In the genomic region with DNA sequence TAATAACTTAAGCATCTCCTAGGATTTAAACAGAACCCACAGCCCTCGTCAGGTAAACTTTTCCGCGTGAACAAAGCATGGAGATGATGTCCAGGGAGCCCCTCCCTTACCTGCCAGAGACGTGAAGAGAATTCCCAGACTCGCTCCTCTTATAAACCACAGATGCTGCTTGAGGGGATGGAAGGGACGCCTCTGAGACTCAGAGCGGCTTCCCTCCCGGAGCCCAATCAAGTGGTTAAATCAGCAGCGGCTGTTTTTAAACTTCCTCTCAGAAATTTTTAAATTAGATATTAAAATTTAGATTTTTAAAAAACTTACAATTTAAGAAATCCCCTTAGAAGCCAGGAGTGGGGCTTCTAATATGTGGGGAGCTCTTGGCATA, we compare ENCODE assay signal across 7 cellular contexts.
DNase-seq lines count a peak whose midpoint lies in the region; ATAC-seq, FAIRE-seq and TF ChIP-seq lines count a peak whose summit lies in the region.

No MANE protein-coding gene starts in this region.

- CTCF ChIA-PET in Calu3 (lab: Charles Lee) = no interaction called here

- no peaks in the 10 kb centered on the region for H3K9me3 ChIP-seq in small intestine (ENCODE audit: control insufficient read depth, low read depth)

- no peaks in the 10 kb centered on the region for H3K27me3 ChIP-seq in small intestine (ENCODE audit: control insufficient read depth in 2 of 2, insufficient read depth in 2 of 2, low read length in 2 of 2)

- TF ChIP-seq POLR2A in GM18505 (IDR thresholded peaks at IDR 0.05; ENCODE audit: borderline replicate concordance, extremely low read depth, insufficient read depth, insufficient read length) = no peak

- no peak overlapping the region for H3K4me3 Mint-ChIP-seq in Calu3 (ENCODE audit: low read depth, unreplicated experiment)

- no peak overlapping the region for H3K27ac Mint-ChIP-seq in Calu3 (ENCODE audit: unreplicated experiment)

- intact Hi-C loops in Calu3 (cut with micrococcal nuclease; ENCODE audit: unreplicated experiment) = no loop called here

- WGBS in small intestine, 3 donors = 71 to 92% (median 73%) methylated on average over 9 of the region's 9 CpGs

- no peaks in the 10 kb centered on the region for H3K36me3 ChIP-seq in small intestine (ENCODE audit: control insufficient read depth in 2 of 2, insufficient read depth in 2 of 2, low read length in 2 of 2)

- peaks cover 9% of the 10 kb centered on the region for H3K36me3 Mint-ChIP-seq in Calu3 (ENCODE audit: insufficient read depth, unreplicated experiment)

- TF ChIP-seq CTCF in coronary artery (IDR thresholded peaks at IDR 0.05) (no peak), Calu3 (IDR thresholded peaks at IDR 0.05; ENCODE audit: unreplicated experiment) (no peak)

- DNase-seq in coronary artery (ENCODE audit: low spot score) (no peak), small intestine (no peak), AG08395 (ENCODE audit: low spot score) (no peak), Calu3 (no peak), DMS53 (lab: John Stamatoyannopoulos, UW) (no peak)

- peaks cover 0 to 19% of the 10 kb centered on the region in 2 donors for H3K4me1 ChIP-seq in small intestine (ENCODE audit: control insufficient read depth in 2 of 2, insufficient read depth in 1 of 2, low read depth in 1 of 2, low read length in 1 of 2)

- H3K4me3 ChIP-seq in coronary artery (no peak overlapping the region), small intestine (ENCODE audit: low read depth in 1 of 2, low read length in 2 of 2) (no peak overlapping the region)

- ATAC-seq in GM18505 (IDR thresholded peaks at IDR 0.05; ENCODE audit: unreplicated experiment) = peak; percentile 6
- ATAC-seq in HG03469 (IDR thresholded peaks at IDR 0.05; ENCODE audit: unreplicated experiment) = peak; percentile 8

- H3K27ac ChIP-seq in coronary artery (peak overlapping the region; percentile 70 to 93), small intestine (ENCODE audit: low read depth in 1 of 2, low read length in 1 of 2) (peak overlapping the region; percentile 24 to 89)

- no TSS peak for BruUV-seq in Calu3 (replicated peaks; lab: Mats Ljungman, UMichigan)

- H3K4me1 Mint-ChIP-seq in Calu3 (ENCODE audit: low read depth, unreplicated experiment) = peaks cover 7% of the 10 kb centered on the region

- H3K9me3 Mint-ChIP-seq in Calu3 (ENCODE audit: low read depth, unreplicated experiment) = peaks cover 2% of the 10 kb centered on the region

- no peaks in the 10 kb centered on the region for H3K27me3 Mint-ChIP-seq in Calu3 (ENCODE audit: unreplicated experiment)

- no peak for FAIRE-seq in small intestine (lab: Jason Lieb, UNC)
